ENCODE assay signal across 23 cellular contexts in the genomic region with DNA sequence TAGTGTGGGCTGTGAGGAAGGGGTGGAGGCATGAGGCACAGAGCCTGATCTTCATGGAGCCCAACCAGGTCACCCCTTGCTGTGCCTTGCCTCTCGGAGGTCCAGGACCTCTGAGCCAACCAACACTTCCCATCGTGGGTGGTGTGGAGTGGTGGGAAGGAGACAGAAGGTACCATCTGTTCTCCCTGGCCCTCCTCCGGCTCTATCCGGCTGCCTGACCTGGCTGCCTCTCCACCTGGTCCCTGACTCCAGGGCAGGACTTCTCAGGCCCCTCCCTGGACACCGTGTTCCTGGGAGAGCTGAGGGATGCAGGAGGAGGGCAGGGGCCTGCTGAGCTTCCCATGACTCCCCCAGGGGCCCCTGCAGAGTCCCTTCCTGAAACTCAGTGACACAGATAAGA. TPM values are rescaled to one million over a fixed set of nuclear protein-coding genes. Genes with fewer than 3 reads are reported as not detected.
A peak's percentile ranks its signal among the peaks of the same experiment; 100 is the strongest.
DNase-seq lines count a peak whose midpoint lies in the region; ATAC-seq and TF ChIP-seq lines count a peak whose summit lies in the region.
"Had no signal": no experiment of that assay in that cellular context is flagged by ENCODE, and none has a peak within 500 bp of the region (broad histone marks: within the 10 kb centered on the region; RNA-seq: fewer than 3 reads in every experiment).

No MANE protein-coding gene starts in this region.

- H3K36me3 ChIP-seq in left ventricle myocardium inferior: peaks cover 40% of the 10 kb centered on the region
- no peaks in the 10 kb centered on the region for H3K36me3 ChIP-seq in transverse colon
- H3K36me3 ChIP-seq: breast epithelium had no signal

- H3K27me3 ChIP-seq in left ventricle myocardium inferior (ENCODE audit: low read depth) (no peaks in the 10 kb centered on the region), transverse colon (no peaks in the 10 kb centered on the region)
- H3K27me3 ChIP-seq: adrenal gland, breast epithelium, left lung, SJSA1 had no signal

- DNase-seq in left ventricle myocardium inferior (no peak), left cardiac atrium (no peak), transverse colon (no peak), HFFc6 (no peak), dedifferentiated amniotic fluid mesenchymal stem cell (ENCODE audit: extremely low spot score) (no peak)
- no peak for DNase-seq in effector memory CD8-positive, alpha-beta T cell
- DNase-seq: activated CD4-positive, alpha-beta T cell treated with anti-CD3 and anti-CD28 coated beads for 1 hour; activated T-cell treated with anti-CD3 and anti-CD28 coated beads, Interleukin-2, amount 50 U/mL, for 1 hour; adrenal gland; CD8-positive, alpha-beta memory T cell; GF-D8; GM23248; immature natural killer cell; left lung; nephron progenitor cell; stimulated activated CD8-positive, alpha-beta memory T cell treated with anti-CD3 and anti-CD28 coated beads, Interleukin-4, amount 100 ng/mL, for 48 hours; T-helper 1 cell had no signal

- H3K4me1 Mint-ChIP-seq in effector memory CD8-positive, alpha-beta T cell (ENCODE audit: low read depth in 2 of 2): peaks cover 42 to 46% of the 10 kb centered on the region in 2 donors
- H3K4me1 Mint-ChIP-seq in nephron (peaks cover 60% of the 10 kb centered on the region), HFFc6 (ENCODE audit: low read depth) (peaks cover 54% of the 10 kb centered on the region)

- H3K9me3 ChIP-seq in left ventricle myocardium inferior (replicated peaks) (no peaks in the 10 kb centered on the region), transverse colon (no peaks in the 10 kb centered on the region)
- H3K9me3 ChIP-seq: adrenal gland, breast epithelium, left lung, SJSA1 had no signal

- ATAC-seq in left cardiac atrium (no peak), HG03469 (IDR thresholded peaks at IDR 0.05; ENCODE audit: unreplicated experiment) (no peak)
- no peak for ATAC-seq in effector memory CD8-positive, alpha-beta T cell (replicated peaks)
- ATAC-seq: left lung, Panc1 had no signal

- H3K27ac Mint-ChIP-seq in effector memory CD8-positive, alpha-beta T cell: peak overlapping the region; percentile 29 to 67
- H3K27ac Mint-ChIP-seq in nephron (peak overlapping the region in 2 of 3 experiments; percentile 10 to 21), HFFc6 (no peak overlapping the region)
- H3K27ac Mint-ChIP-seq: nephron progenitor cell had no signal

- TF ChIP-seq EP300 in transverse colon (IDR thresholded peaks at IDR 0.05; ENCODE audit: low read depth): no peak

- in situ Hi-C loops in transverse colon (cut with MboI; ENCODE audit: low pct_ligation_motif_present in 1 of 4, low pct_unique_long_range_greater_than_20kb in 1 of 4, low sequenced_read_pairs in 3 of 4): no loop called here

- H3K4me1 ChIP-seq in left ventricle myocardium inferior: peaks cover 90% of the 10 kb centered on the region
- H3K4me1 ChIP-seq in transverse colon: peaks cover 48 to 78% (median 69%) of the 10 kb centered on the region in 4 donors

- TF ChIP-seq CTCF in left ventricle myocardium inferior (IDR thresholded peaks at IDR 0.05; ENCODE audit: borderline replicate concordance): no peak
- TF ChIP-seq CTCF in nephron (IDR thresholded peaks at IDR 0.05; ENCODE audit: unreplicated experiment in 3 of 3): no peak
- no peak for TF ChIP-seq CTCF in transverse colon (IDR thresholded peaks at IDR 0.05)
- TF ChIP-seq CTCF in HFFc6 (IDR thresholded peaks at IDR 0.05): no peak

- intact Hi-C loops in left ventricle myocardium inferior (cut with micrococcal nuclease): loop anchor here (10.0 kb wide), 1 partner anchor 66 kb away; a partner anchor contains a TSS
- intact Hi-C loops in left cardiac atrium (cut with DNase I): no loop called here
- intact Hi-C loops in transverse colon (cut with DNase I; ENCODE audit: low total_unique reads): loop anchor here (10.0 kb wide), 1 partner anchor 196 kb away; no protein-coding TSS in a partner anchor

- no peaks in the 10 kb centered on the region for H3K9me3 Mint-ChIP-seq in effector memory CD8-positive, alpha-beta T cell
- no peaks in the 10 kb centered on the region for H3K9me3 Mint-ChIP-seq in nephron
- no peaks in the 10 kb centered on the region for H3K9me3 Mint-ChIP-seq in HFFc6
- H3K9me3 Mint-ChIP-seq: CD8-positive, alpha-beta memory T cell; immature natural killer cell; nephron progenitor cell had no signal

- peak overlapping the region; percentile 97 for H3K27ac ChIP-seq in left ventricle myocardium inferior (replicated peaks)
- peak overlapping the region; percentile 89 to 95 (median 92) for H3K27ac ChIP-seq in transverse colon
- H3K27ac ChIP-seq: breast epithelium, epithelial cell of prostate, left lung, SJSA1 had no signal

- peaks cover 13% of the 10 kb centered on the region for H3K36me3 Mint-ChIP-seq in effector memory CD8-positive, alpha-beta T cell (ENCODE audit: insufficient read depth)
- H3K36me3 Mint-ChIP-seq in nephron (ENCODE audit: low read depth) (peaks cover 15% of the 10 kb centered on the region), HFFc6 (ENCODE audit: low read depth) (no peaks in the 10 kb centered on the region)

- no peak overlapping the region for H3K4me3 ChIP-seq in left ventricle myocardium inferior
- no peak overlapping the region for H3K4me3 ChIP-seq in transverse colon
- H3K4me3 ChIP-seq: adrenal gland, breast epithelium, GM23248, left lung, SJSA1 had no signal

- TF ChIP-seq POLR2A in transverse colon (IDR thresholded peaks at IDR 0.05): no peak

- WGBS in transverse colon (ENCODE audit: low coverage in 1 of 2), 2 donors: 69% methylated on average over 5 of the region's 5 CpGs; no CpG with 5 or more reads in 1 of the 2 donors

- H3K27me3 Mint-ChIP-seq in effector memory CD8-positive, alpha-beta T cell: no peaks in the 10 kb centered on the region
- peaks cover 3% of the 10 kb centered on the region for H3K27me3 Mint-ChIP-seq in nephron (ENCODE audit: low read depth)
- H3K27me3 Mint-ChIP-seq in HFFc6 (ENCODE audit: insufficient read depth): peaks cover 21% of the 10 kb centered on the region
- H3K27me3 Mint-ChIP-seq: CD8-positive, alpha-beta memory T cell had no signal

- H3K4me3 Mint-ChIP-seq in effector memory CD8-positive, alpha-beta T cell: no peak overlapping the region
- H3K4me3 Mint-ChIP-seq in nephron (peak overlapping the region in 2 of 3 experiments; percentile 24 to 47), HFFc6 (no peak overlapping the region)
- H3K4me3 Mint-ChIP-seq: nephron progenitor cell had no signal

RNA-seq across cellular contexts. Expression of a gene that starts 3.9 kb away (rescaled TPM):
- total RNA-seq in left ventricle myocardium inferior (206 TPM), left cardiac atrium (100 to 1,000 TPM; 156 to 203 TPM), transverse colon (100 to 1,000 TPM in 3 of 4 donors, 10 to 100 TPM in 1; 84.6 to 292 (median 136) TPM)
- total RNA-seq in HFFc6 (2021; fragmentation: NEBNext Ultra II Directional; extraction: Animal tissue kit (Norgen Biotek cat#: 25700)): 10 to 100 TPM; 26.6 to 35.6 (median 29.6) TPM

RNA-seq across cellular contexts. Expression of a gene that starts 31.0 kb away (rescaled TPM):
- total RNA-seq in left ventricle myocardium inferior (1.6 TPM), left cardiac atrium (1 to 10 TPM; 1.6 to 2.1 TPM), transverse colon (1 to 10 TPM in 1 of 4 donors, under 1 TPM in 2, not detected in 1; 0.14 to 1.8 (median 0.32) TPM)
- total RNA-seq in HFFc6 (2021; fragmentation: NEBNext Ultra II Directional; extraction: Animal tissue kit (Norgen Biotek cat#: 25700)): 10 to 100 TPM in 4 of 6 experiments, 1 to 10 TPM in 2; 4.3 to 14.1 (median 11.4) TPM

RNA-seq across cellular contexts. Expression of a gene that starts 43.1 kb away (rescaled TPM):
- 17.0 TPM for total RNA-seq in left ventricle myocardium inferior
- 10 to 100 TPM; 26.5 to 35.9 TPM for total RNA-seq in left cardiac atrium
- 100 to 1,000 TPM; 147 to 294 (median 171) TPM for total RNA-seq in transverse colon
- total RNA-seq in HFFc6 (2021; fragmentation: NEBNext Ultra II Directional; extraction: Animal tissue kit (Norgen Biotek cat#: 25700)): 100 to 1,000 TPM; 272 to 319 (median 288) TPM

RNA-seq across cellular contexts. Expression of a gene that starts 51.5 kb away (rescaled TPM):
- total RNA-seq in left ventricle myocardium inferior (33.0 TPM), left cardiac atrium (10 to 100 TPM; 35.8 to 43.4 TPM), transverse colon (10 to 100 TPM; 19.0 to 29.9 (median 27.7) TPM)
- 10 to 100 TPM; 66.4 to 78.5 (median 68.7) TPM for total RNA-seq in HFFc6 (2021; fragmentation: NEBNext Ultra II Directional; extraction: Animal tissue kit (Norgen Biotek cat#: 25700))

Comparison
In these comparisons a context has a peak if more than half of its experiments do, and no peak if none do; other contexts are left out.
1. intact Hi-C loops: an anchor here in left ventricle myocardium inferior (10.0 kb wide) and transverse colon (10.0 kb wide); none called in left cardiac atrium.
2. H3K4me3 Mint-ChIP-seq: peak in nephron (2 of 3); none in effector memory CD8-positive, alpha-beta T cell (0 of 2) and HFFc6 (single experiment).